In genomic region chr10:15346440-15347141, GRCh38 we compare ENCODE assay signal across 17 cellular contexts. TPM values are rescaled to one million over a fixed set of nuclear protein-coding genes. Genes with fewer than 3 reads are reported as not detected.
DNase-seq lines count a peak whose midpoint lies in the region; ATAC-seq and TF ChIP-seq lines count a peak whose summit lies in the region.
"Had no signal": no experiment of that assay in that cellular context is flagged by ENCODE, and none has a peak within 500 bp of the region (broad histone marks: within the 10 kb centered on the region; RNA-seq: fewer than 3 reads in every experiment).

No MANE protein-coding gene starts in this region.

- H3K36me3 ChIP-seq in tibial nerve (no peaks in the 10 kb centered on the region), mammary epithelial cell (ENCODE audit: insufficient read depth, low read length) (no peaks in the 10 kb centered on the region)

- TF ChIP-seq EP300 in tibial nerve (IDR thresholded peaks at IDR 0.05) = no peak

- dilution Hi-C loops in mammary epithelial cell (cut with HindIII; ENCODE audit: low sequenced_read_pairs) = no loop called here

- peaks cover 0 to 40% (median 10%) of the 10 kb centered on the region in 4 donors for H3K4me1 ChIP-seq in tibial nerve
- peaks cover 17% of the 10 kb centered on the region for H3K4me1 ChIP-seq in mammary epithelial cell (ENCODE audit: insufficient read depth, low read length)

- CTCF ChIA-PET in mammary epithelial cell (lab: Charles Lee; ENCODE audit: low non-redundant PET) = interaction anchor here (0.5 kb wide), 1 partner anchor 617 kb away, joined by 3 read pairs; no protein-coding TSS in a partner anchor

- TF ChIP-seq CTCF in fibroblast of the aortic adventitia (IDR thresholded peaks at IDR 0.05; ENCODE audit: insufficient read depth, low read length) (no peak), tibial nerve (IDR thresholded peaks at IDR 0.05) (no peak), GM10266 (IDR thresholded peaks at IDR 0.05; ENCODE audit: control insufficient read depth, insufficient read depth, low read depth, missing control alignments) (no peak), mammary epithelial cell (conservative IDR thresholded peaks at IDR 0.05 in 1 of 2, IDR thresholded peaks at IDR 0.05 in 1 of 2; ENCODE audit: extremely low read depth in 1 of 2, insufficient read depth in 1 of 2, low read depth in 1 of 2, low read length in 2 of 2) (no peak)

- H3K9me3 ChIP-seq in tibial nerve (no peaks in the 10 kb centered on the region), mammary epithelial cell (replicated peaks; ENCODE audit: insufficient read depth, low read length) (no peaks in the 10 kb centered on the region)

- WGBS in tibial nerve, 2 donors = 30 to 43% methylated on average over 8 of the region's 8 CpGs
- WGBS in mammary epithelial cell (ENCODE audit: low coverage, missing lambda C conversion rate) = 52% methylated on average over 8 of the region's 8 CpGs

- no TSS peak for BruUV-seq in mammary epithelial cell (replicated peaks; lab: Mats Ljungman, UMichigan)

- H4K20me1 ChIP-seq in mammary epithelial cell (ENCODE audit: insufficient read depth, low read length) = no peaks in the 10 kb centered on the region

- H3K27me3 ChIP-seq in tibial nerve (no peaks in the 10 kb centered on the region), mammary epithelial cell (ENCODE audit: insufficient read depth, low read length) (no peaks in the 10 kb centered on the region)

- intact Hi-C loops in mammary epithelial cell (cut with micrococcal nuclease) = no loop called here

- H3K4me2 ChIP-seq in mammary epithelial cell (ENCODE audit: insufficient read depth, low read depth, low read length) = no peak overlapping the region

- peak overlapping the region; percentile 28 for H3K4me3 ChIP-seq in fibroblast of the aortic adventitia (ENCODE audit: low read depth, low read length)
- no peak overlapping the region for H3K4me3 ChIP-seq in tibial nerve
- H3K4me3 ChIP-seq in mammary epithelial cell (replicated peaks in 1 of 3; ENCODE audit: insufficient read depth in 1 of 3, low read depth in 2 of 3, low read length in 3 of 3) = no peak overlapping the region
- H3K4me3 ChIP-seq: GM12878 had no signal

- no peak overlapping the region for H3K9ac ChIP-seq in mammary epithelial cell (ENCODE audit: insufficient read depth, low read length)

- TF ChIP-seq POLR2A in tibial nerve (IDR thresholded peaks at IDR 0.05) = no peak

- DNase-seq in fibroblast of the aortic adventitia (ENCODE audit: low read depth) (peak; percentile 87), medulla oblongata (ENCODE audit: extremely low spot score) (peak; percentile 71), tibial nerve (ENCODE audit: low spot score in 2 of 2) (no peak), GM10266 (ENCODE audit: extremely low spot score) (no peak), mammary epithelial cell (no peak), dermis blood vessel endothelial cell (no peak)
- DNase-seq: activated CD4-positive, alpha-beta T cell treated with anti-CD3 and anti-CD28 coated beads for 4 hours; activated T-cell treated with anti-CD3 and anti-CD28 coated beads for 4 hours; cortex of kidney; mesenchymal stem cell; NCI-H1436; SIG-M5; stimulated activated CD4-positive, alpha-beta T cell treated with anti-CD3 and anti-CD28 coated beads, Interleukin-12 subunit alpha, Interleukin-12 subunit beta, amount 100 ng/mL, for 4 hours; T1000 had no signal

- no peak overlapping the region for H2AFZ ChIP-seq in mammary epithelial cell (ENCODE audit: low read depth, low read length)

- in situ Hi-C loops in mammary epithelial cell (cut with MboI; ENCODE audit: low sequenced_read_pairs in 2 of 2) = no loop called here

- peak overlapping the region; percentile 21 to 86 (median 72) for H3K27ac ChIP-seq in tibial nerve
- H3K27ac ChIP-seq in mammary epithelial cell (ENCODE audit: insufficient read depth, low read depth, low read length) = no peak overlapping the region

- H3K79me2 ChIP-seq in mammary epithelial cell (ENCODE audit: insufficient read depth, low read length) = peaks cover 23% of the 10 kb centered on the region

- ATAC-seq in SK-N-SH treated with all-trans-retinoic acid at 6 μM for 48 hours (peak; percentile 46; the same call in 1 of the 3 replicates), GM18519 (IDR thresholded peaks at IDR 0.05; ENCODE audit: low FRiP score, unreplicated experiment) (no peak)
- ATAC-seq: GM12878 had no signal

TF ChIP-seq in SK-N-SH treated with all-trans-retinoic acid at 6 μM for 48 hours, 23 proteins besides CTCF, POLR2A, EP300 and RAD21:
- TF ChIP-seq CSDC2 (CRISPR knock-in tag; IDR thresholded peaks at IDR 0.05) (no peak), TCF4 (CRISPR knock-in tag; IDR thresholded peaks at IDR 0.05; ENCODE audit: borderline replicate concordance) (peak; percentile 81), ZNF70 (CRISPR knock-in tag; IDR thresholded peaks at IDR 0.05) (peak; percentile 95)

RNA-seq across cellular contexts. Expression of gene FAM171A1, which starts 24.5 kb away (rescaled TPM):
- total RNA-seq in fibroblast of the aortic adventitia (ENCODE audit: low replicate concordance) (32.9 and 43.6 TPM in 2 replicates), tibial nerve (10 to 100 TPM; 15.3 to 31.2 (median 21.2) TPM), mammary epithelial cell (10 to 100 TPM; 15.5 to 25.2 TPM), dermis blood vessel endothelial cell (40.0 and 55.9 TPM in 2 replicates)
- polyA plus RNA-seq in mammary epithelial cell = 11.7 TPM
- polyA minus RNA-seq in mammary epithelial cell = 13.9 TPM

Comparison
In these comparisons a context has a peak if more than half of its experiments do, and no peak if none do; other contexts are left out.
1. DNase-seq: peak in fibroblast of the aortic adventitia (single experiment) and medulla oblongata (single experiment); none in tibial nerve (0 of 2), GM10266 (single experiment), mammary epithelial cell (single experiment) and dermis blood vessel endothelial cell (single experiment).